In genomic region chr3:62093025-62093424, GRCh38 we compare ENCODE assay signal across 7 cellular contexts.
"Had no signal": no experiment of that assay in that cellular context is flagged by ENCODE, and none has a peak within 500 bp of the region (broad histone marks: within the 10 kb centered on the region; RNA-seq: fewer than 3 reads in every experiment).

No MANE protein-coding gene starts in this region.

- H3K27ac Mint-ChIP-seq: GM23338 had no signal

- ATAC-seq: GM23338, HCT116, K562 had no signal

- H3K4me3 ChIP-seq: GM23338, HAP-1, K562 had no signal

- H3K4me1 ChIP-seq: HAP-1 had no signal

- H3K36me3 ChIP-seq: HAP-1 had no signal

- H3K9me3 Mint-ChIP-seq: GM23338 had no signal

- H3K4me3 Mint-ChIP-seq: GM23338 had no signal

- DNase-seq: H7, IMR-90, KG1 had no signal

- H3K9me3 ChIP-seq: HAP-1 had no signal
